Comparison of ENCODE assay signal across 8 cellular contexts in the genomic region with DNA sequence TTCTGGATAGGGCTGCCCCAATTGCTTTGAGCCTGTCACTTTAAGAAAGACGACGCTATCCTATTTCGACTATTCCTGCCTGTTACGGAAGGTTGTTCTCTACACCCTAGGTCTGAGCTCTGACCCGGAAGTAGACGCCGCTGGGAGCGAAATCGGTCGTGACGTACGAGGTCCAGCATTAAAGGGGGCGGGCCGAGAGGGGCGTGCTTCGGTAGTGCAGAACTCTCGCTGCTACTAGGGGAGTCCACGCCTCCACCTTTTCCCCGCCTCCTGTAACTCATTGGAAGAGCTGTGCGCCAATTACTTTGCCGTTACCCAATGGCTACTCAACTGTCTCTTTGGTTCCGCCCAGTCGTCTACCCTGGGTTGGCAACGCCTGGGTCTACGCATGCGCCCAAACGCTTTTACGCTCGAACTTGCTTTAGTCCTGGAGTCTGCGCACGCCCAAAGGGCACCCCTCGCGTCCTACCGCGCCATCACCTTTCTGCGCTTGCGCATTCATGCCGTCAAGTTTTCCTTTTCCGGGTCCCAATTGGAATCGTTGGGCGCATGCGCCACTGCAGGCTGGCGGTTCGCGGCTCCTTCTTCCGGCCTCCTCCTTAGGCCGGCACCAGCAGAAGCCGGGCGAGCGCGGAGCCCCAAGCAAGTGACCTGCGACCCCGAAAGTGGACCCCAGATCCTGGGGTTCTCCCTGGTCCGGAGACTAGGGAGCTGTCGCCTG. TPM values are rescaled to one million over a fixed set of nuclear protein-coding genes. Genes with fewer than 3 reads are reported as not detected.
DNase-seq lines count a peak whose midpoint lies in the region; ATAC-seq and TF ChIP-seq lines count a peak whose summit lies in the region.

A gene (plus strand): TSS at position 548 of the 721 bp plus-strand sequence. CDS start 536 bp downstream, outside the sequence.

- H2AFZ ChIP-seq in SU-DHL-6 (ENCODE audit: low read depth, low read length, severe bottlenecking) (peak within 1 kb of the TSS; percentile 32), osteoblast (ENCODE audit: low read length) (peak within 1 kb of the TSS; percentile 88)

- no peaks in the 10 kb centered on the region for H3K27me3 Mint-ChIP-seq in activated naive CD8-positive, alpha-beta T cell treated with anti-CD3 and anti-CD28 coated beads, Interleukin-2, amount 10 ng/mL, durations not matched to agents 7 days and 5 days
- H3K27me3 Mint-ChIP-seq in glutamatergic neuron (ENCODE audit: unreplicated experiment): peaks cover 18% of the 10 kb centered on the region

- H3K4me1 ChIP-seq in osteoblast (ENCODE audit: insufficient read depth, low read length): peaks cover 28% of the 10 kb centered on the region
- peaks cover 28 to 47% of the 10 kb centered on the region in 2 donors for H3K4me1 ChIP-seq in thoracic aorta (ENCODE audit: control insufficient read depth in 1 of 2, low read depth in 2 of 2)

- H3F3A ChIP-seq in SU-DHL-6 (ENCODE audit: insufficient read depth): no peaks in the 10 kb centered on the region

- peak within 1 kb of the TSS; percentile 91 for H3K4me2 ChIP-seq in SU-DHL-6 (ENCODE audit: low read depth, low read length, poor library complexity, severe bottlenecking)
- peak within 1 kb of the TSS; percentile 94 for H3K4me2 ChIP-seq in osteoblast (ENCODE audit: insufficient read depth, low read length)

- H3K9me2 ChIP-seq in SU-DHL-6 (replicated peaks; ENCODE audit: insufficient read depth, low read length): no peaks in the 10 kb centered on the region

- H3K27me3 ChIP-seq in SU-DHL-6 (ENCODE audit: low read length) (no peaks in the 10 kb centered on the region), osteoblast (ENCODE audit: insufficient read depth, low read length) (no peaks in the 10 kb centered on the region), thoracic aorta (replicated peaks; ENCODE audit: insufficient read depth) (no peaks in the 10 kb centered on the region)

- TF ChIP-seq CTCF in GM10266 (IDR thresholded peaks at IDR 0.05; ENCODE audit: control insufficient read depth, insufficient read depth, low read depth, missing control alignments) (no peak), SU-DHL-6 (IDR thresholded peaks at IDR 0.05; ENCODE audit: insufficient read depth, low read length, poor library complexity, severe bottlenecking) (no peak), glutamatergic neuron (IDR thresholded peaks at IDR 0.05; ENCODE audit: partially characterized antibody, unreplicated experiment) (no peak), osteoblast (IDR thresholded peaks at IDR 0.05; ENCODE audit: extremely low read depth, low read depth, low read length) (no peak), thoracic aorta (IDR thresholded peaks at IDR 0.05) (no peak)

- no peaks in the 10 kb centered on the region for H3K9me3 Mint-ChIP-seq in activated naive CD8-positive, alpha-beta T cell treated with anti-CD3 and anti-CD28 coated beads, Interleukin-2, amount 10 ng/mL, durations not matched to agents 7 days and 5 days
- peaks cover 17% of the 10 kb centered on the region for H3K9me3 Mint-ChIP-seq in glutamatergic neuron (ENCODE audit: unreplicated experiment)

- H3K4me3 Mint-ChIP-seq in activated naive CD8-positive, alpha-beta T cell treated with anti-CD3 and anti-CD28 coated beads, Interleukin-2, amount 10 ng/mL, durations not matched to agents 7 days and 5 days: peak within 1 kb of the TSS; percentile 97
- peak within 1 kb of the TSS; percentile 96 for H3K4me3 Mint-ChIP-seq in glutamatergic neuron (ENCODE audit: unreplicated experiment)

- peak within 1 kb of the TSS; percentile 86 for H3K4me3 ChIP-seq in SU-DHL-6 (ENCODE audit: insufficient read depth, low read length, poor library complexity, severe bottlenecking)
- H3K4me3 ChIP-seq in osteoblast (ENCODE audit: insufficient read depth, low read length): peak within 1 kb of the TSS; percentile 93
- peak within 1 kb of the TSS; percentile 97 for H3K4me3 ChIP-seq in thoracic aorta

- H4K20me1 ChIP-seq in SU-DHL-6 (ENCODE audit: low read depth, low read length) (no peaks in the 10 kb centered on the region; the same call in 1 of the 2 replicates), osteoblast (ENCODE audit: insufficient read depth, low read length) (peaks cover 47% of the 10 kb centered on the region)

- ATAC-seq in HG02678 (IDR thresholded peaks at IDR 0.05; ENCODE audit: unreplicated experiment) (peak; percentile 81), thoracic aorta (ENCODE audit: insufficient number of reproducible peaks, low FRiP score, low read depth) (peak; percentile 97)
- ATAC-seq in activated naive CD8-positive, alpha-beta T cell treated with anti-CD3 and anti-CD28 coated beads, Interleukin-2, amount 10 ng/mL, durations not matched to agents 7 days and 5 days (ENCODE audit: low read depth): peak; percentile 85

- POLR2A ChIA-PET in activated naive CD8-positive, alpha-beta T cell treated with anti-CD3 and anti-CD28 coated beads, Interleukin-2, amount 10 ng/mL, durations not matched to agents 7 days and 5 days (lab: Charles Lee): interaction anchor here (0.5 to 4.6 kb wide), 32 partner anchors 10 to 1786 kb away, joined by 3 to 36 read pairs (median 5); a partner anchor contains a TSS

- no peaks in the 10 kb centered on the region for H3K36me3 ChIP-seq in SU-DHL-6 (ENCODE audit: low read length)
- peaks cover 32% of the 10 kb centered on the region for H3K36me3 ChIP-seq in osteoblast (ENCODE audit: insufficient read depth, low read length)
- peaks cover 31% of the 10 kb centered on the region for H3K36me3 ChIP-seq in thoracic aorta

- H3K36me3 Mint-ChIP-seq in activated naive CD8-positive, alpha-beta T cell treated with anti-CD3 and anti-CD28 coated beads, Interleukin-2, amount 10 ng/mL, durations not matched to agents 7 days and 5 days: peaks cover 12% of the 10 kb centered on the region
- no peaks in the 10 kb centered on the region for H3K36me3 Mint-ChIP-seq in glutamatergic neuron (ENCODE audit: unreplicated experiment)

- H3K9ac ChIP-seq in SU-DHL-6 (ENCODE audit: low read length): peak within 1 kb of the TSS; percentile 92

- peaks cover 22% of the 10 kb centered on the region for H3K4me1 Mint-ChIP-seq in activated naive CD8-positive, alpha-beta T cell treated with anti-CD3 and anti-CD28 coated beads, Interleukin-2, amount 10 ng/mL, durations not matched to agents 7 days and 5 days
- H3K4me1 Mint-ChIP-seq in glutamatergic neuron (ENCODE audit: low read depth, unreplicated experiment): peaks cover 13% of the 10 kb centered on the region

- H3K27ac Mint-ChIP-seq in activated naive CD8-positive, alpha-beta T cell treated with anti-CD3 and anti-CD28 coated beads, Interleukin-2, amount 10 ng/mL, durations not matched to agents 7 days and 5 days: peak within 1 kb of the TSS; percentile 96
- H3K27ac Mint-ChIP-seq in glutamatergic neuron (ENCODE audit: unreplicated experiment): peak within 1 kb of the TSS; percentile 77

- DNase-seq in GM10266 (ENCODE audit: extremely low spot score) (peak; percentile 100), NCI-H128 (lab: John Stamatoyannopoulos, UW; ENCODE audit: unreplicated experiment) (peak; percentile 100), glutamatergic neuron (peak; percentile 99), osteoblast (ENCODE audit: insufficient read length, low spot score, missing footprints) (peak; percentile 100), thoracic aorta (ENCODE audit: low spot score) (peak; percentile 100)
- DNase-seq in activated naive CD8-positive, alpha-beta T cell treated with anti-CD3 and anti-CD28 coated beads, Interleukin-2, amount 10 ng/mL, durations not matched to agents 7 days and 5 days: peak; percentile 97

- no peaks in the 10 kb centered on the region for H3K9me3 ChIP-seq in SU-DHL-6 (ENCODE audit: insufficient read depth, low read length)
- no peaks in the 10 kb centered on the region for H3K9me3 ChIP-seq in osteoblast (ENCODE audit: low read depth, low read length)
- no peaks in the 10 kb centered on the region for H3K9me3 ChIP-seq in thoracic aorta

- H3K27ac ChIP-seq in SU-DHL-6 (ENCODE audit: low read depth, low read length): peak within 1 kb of the TSS; percentile 76
- peak within 1 kb of the TSS; percentile 92 for H3K27ac ChIP-seq in osteoblast (ENCODE audit: low read depth, low read length)
- peak within 1 kb of the TSS; percentile 96 to 97 for H3K27ac ChIP-seq in thoracic aorta

- peaks cover 35% of the 10 kb centered on the region for H3K79me2 ChIP-seq in SU-DHL-6 (ENCODE audit: insufficient read depth, low read length)
- H3K79me2 ChIP-seq in osteoblast (ENCODE audit: insufficient read depth, low read length): peaks cover 90% of the 10 kb centered on the region

RNA-seq across cellular contexts. Expression of the gene that starts here (rescaled TPM):
- total RNA-seq in activated naive CD8-positive, alpha-beta T cell treated with anti-CD3 and anti-CD28 coated beads, Interleukin-2, amount 10 ng/mL, durations not matched to agents 7 days and 5 days: 10 to 100 TPM; 57.2 to 60.2 TPM
- total RNA-seq in glutamatergic neuron (ENCODE audit: unreplicated experiment): 43.3 TPM
- 26.5 and 27.9 TPM in 2 replicates for total RNA-seq in osteoblast
- 10 to 100 TPM; 37.5 to 39.5 TPM for total RNA-seq in thoracic aorta

Comparison
In these comparisons a context has a peak if more than half of its experiments do, and no peak if none do; other contexts are left out.
1. Peak in every context shown above with its lines: DNase-seq, ATAC-seq, H3K4me3 ChIP-seq and H3K27ac ChIP-seq.